16 cellular contexts compared by ENCODE assay signal in the genomic region with DNA sequence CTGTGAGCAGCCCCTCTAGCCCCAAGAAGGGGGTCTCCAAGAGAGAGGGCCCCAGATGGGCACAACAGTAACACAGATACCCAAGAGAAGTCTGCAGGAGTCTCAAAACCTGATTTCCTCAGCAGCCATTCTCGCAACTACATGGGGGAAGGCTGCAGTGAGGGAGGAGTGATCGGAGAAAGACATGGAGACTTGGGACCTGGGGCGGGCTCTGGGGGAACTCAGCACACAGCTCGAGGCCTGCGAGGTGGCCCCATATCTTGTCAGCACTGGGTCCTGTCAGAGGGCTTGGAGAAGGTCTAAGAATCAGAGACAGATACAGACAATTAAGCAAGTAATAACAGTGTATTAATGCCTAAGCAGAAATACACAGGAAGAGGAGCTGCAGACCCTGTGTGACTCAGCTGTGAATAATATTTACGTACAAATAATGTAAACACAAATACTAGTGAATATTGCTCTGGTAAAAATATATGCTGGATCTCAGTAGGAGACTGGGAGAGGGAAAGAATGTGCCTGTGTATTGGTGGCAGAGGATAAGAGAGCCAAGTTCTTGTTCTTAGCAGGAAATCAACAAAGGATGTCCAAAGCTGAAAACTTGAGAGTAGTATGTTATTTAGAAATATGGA.
DNase-seq lines count a peak whose midpoint lies in the region; ATAC-seq and FAIRE-seq lines count a peak whose summit lies in the region.
"Had no signal": no experiment of that assay in that cellular context is flagged by ENCODE, and none has a peak within 500 bp of the region (broad histone marks: within the 10 kb centered on the region; RNA-seq: fewer than 3 reads in every experiment).

No MANE protein-coding gene starts in this region.

- intact Hi-C loops in dendritic cell treated with granulocyte-macrophage colony-stimulating factor and Interleukin-4, amounts not matched to agents 40 ng/mL and 50 ng/mL, for 4 days (cut with micrococcal nuclease) = no loop called here

- no peak overlapping the region for H2AK5ac ChIP-seq in trophoblast cell (ENCODE audit: low read length)

- H3K9ac ChIP-seq in BLaER1 treated with 17β-estradiol and CSF1 and Interleukin-3, amounts not matched to agents 10 nM and 100 nM = peak overlapping the region in 7 of 11 experiments; percentile 15 to 69 (median 27); a peak in 8 of 22 replicates
- no peak overlapping the region for H3K9ac ChIP-seq in trophoblast cell (ENCODE audit: low read length)

- H3K4ac ChIP-seq in trophoblast cell (ENCODE audit: low read depth, low read length) = no peak overlapping the region

- H2BK120ac ChIP-seq in trophoblast cell (ENCODE audit: insufficient read depth, low read length, poor library complexity) = no peak overlapping the region

- H3K9me3 ChIP-seq in BLaER1 treated with 17β-estradiol and CSF1 and Interleukin-3, amounts not matched to agents 10 nM and 100 nM (replicated peaks in 1 of 11) = no peaks in the 10 kb centered on the region
- no peaks in the 10 kb centered on the region for H3K9me3 ChIP-seq in trophoblast cell (ENCODE audit: insufficient read depth, low read depth, low read length)
- H3K9me3 ChIP-seq: uterus had no signal

- H4K20me1 ChIP-seq in BLaER1 treated with 17β-estradiol and CSF1 and Interleukin-3, amounts not matched to agents 10 nM and 100 nM = peaks cover 25 to 84% (median 42%) of the 10 kb centered on the region in 11 experiments; a peak in 20 of 22 replicates

- H3K4me3 Mint-ChIP-seq in dendritic cell treated with granulocyte-macrophage colony-stimulating factor and Interleukin-4, amounts not matched to agents 40 ng/mL and 50 ng/mL, for 4 days = no peak overlapping the region
- H3K4me3 Mint-ChIP-seq in naive B cell = peak overlapping the region in 1 of 8 donors; percentile 30
- H3K4me3 Mint-ChIP-seq: activated naive CD8-positive, alpha-beta T cell had no signal

- FAIRE-seq in frontal cortex (lab: Jason Lieb, UNC) = no peak
- FAIRE-seq: islet of Langerhans, TTC549 had no signal

- H3K4me2 ChIP-seq in BLaER1 treated with 17β-estradiol and CSF1 and Interleukin-3, amounts not matched to agents 10 nM and 100 nM = peak overlapping the region; percentile 14 to 89 (median 77); a peak in 20 of 22 replicates
- H3K4me2 ChIP-seq in trophoblast cell (ENCODE audit: low read length) = no peak overlapping the region

- H3K4me3 ChIP-seq in BLaER1 treated with 17β-estradiol and CSF1 and Interleukin-3, amounts not matched to agents 10 nM and 100 nM = no peak overlapping the region
- H3K4me3 ChIP-seq in trophoblast cell (ENCODE audit: low read depth, low read length) = no peak overlapping the region
- H3K4me3 ChIP-seq: uterus had no signal

- no peak overlapping the region for H4K91ac ChIP-seq in trophoblast cell (ENCODE audit: low read depth, low read length)

- H3K9me3 Mint-ChIP-seq in dendritic cell treated with granulocyte-macrophage colony-stimulating factor and Interleukin-4, amounts not matched to agents 40 ng/mL and 50 ng/mL, for 4 days = no peaks in the 10 kb centered on the region
- H3K9me3 Mint-ChIP-seq in naive B cell = peaks cover 0 to 8% (median 0%) of the 10 kb centered on the region in 7 donors

- H3K27me3 ChIP-seq in BLaER1 treated with 17β-estradiol and CSF1 and Interleukin-3, amounts not matched to agents 10 nM and 100 nM = no peaks in the 10 kb centered on the region
- no peaks in the 10 kb centered on the region for H3K27me3 ChIP-seq in trophoblast cell (ENCODE audit: insufficient read depth, low read length)
- H3K27me3 ChIP-seq: uterus had no signal

- no peak for ATAC-seq in naive B cell (ENCODE audit: low read depth in 2 of 2)

- H3K27ac Mint-ChIP-seq in dendritic cell treated with granulocyte-macrophage colony-stimulating factor and Interleukin-4, amounts not matched to agents 40 ng/mL and 50 ng/mL, for 4 days = peak overlapping the region; percentile 38
- peak overlapping the region in 4 of 6 donors; percentile 32 to 75 (median 44) for H3K27ac Mint-ChIP-seq in naive B cell
- H3K27ac Mint-ChIP-seq: activated naive CD8-positive, alpha-beta T cell had no signal

- H3K36me3 ChIP-seq in BLaER1 treated with 17β-estradiol and CSF1 and Interleukin-3, amounts not matched to agents 10 nM and 100 nM = peaks cover 7 to 83% (median 36%) of the 10 kb centered on the region in 11 experiments; a peak in 20 of 22 replicates
- H3K36me3 ChIP-seq in trophoblast cell (ENCODE audit: control insufficient read depth in 1 of 2, insufficient read depth in 2 of 2, low read length in 2 of 2) = peaks cover 22 to 27% of the 10 kb centered on the region in 2 experiments
- H3K36me3 ChIP-seq: uterus had no signal

- H4K8ac ChIP-seq in trophoblast cell (ENCODE audit: low read depth, low read length) = no peak overlapping the region

- H3K27me3 Mint-ChIP-seq in dendritic cell treated with granulocyte-macrophage colony-stimulating factor and Interleukin-4, amounts not matched to agents 40 ng/mL and 50 ng/mL, for 4 days = no peaks in the 10 kb centered on the region
- no peaks in the 10 kb centered on the region for H3K27me3 Mint-ChIP-seq in naive B cell
- H3K27me3 Mint-ChIP-seq: activated naive CD8-positive, alpha-beta T cell had no signal

- no peaks in the 10 kb centered on the region for H3K79me1 ChIP-seq in trophoblast cell (ENCODE audit: low read length)

- peaks cover 85% of the 10 kb centered on the region for H3K36me3 Mint-ChIP-seq in dendritic cell treated with granulocyte-macrophage colony-stimulating factor and Interleukin-4, amounts not matched to agents 40 ng/mL and 50 ng/mL, for 4 days (ENCODE audit: low read depth)
- peaks cover 18 to 21% of the 10 kb centered on the region in 2 donors for H3K36me3 Mint-ChIP-seq in naive B cell

- H4K12ac ChIP-seq in trophoblast cell (ENCODE audit: low read depth, low read length) = no peak overlapping the region

- no peak overlapping the region for H3K18ac ChIP-seq in trophoblast cell (ENCODE audit: low read length)

- no peaks in the 10 kb centered on the region for H3K79me2 ChIP-seq in trophoblast cell (ENCODE audit: control insufficient read depth, insufficient read depth, low read length, poor library complexity)

- H2BK12ac ChIP-seq in trophoblast cell (ENCODE audit: low read length) = no peak overlapping the region

- DNase-seq in HCEC 1CT = peak; percentile 42
- no peak for DNase-seq in naive B cell
- no peak for DNase-seq in stimulated activated CD4-positive, alpha-beta T cell treated with anti-CD3 and anti-CD28 coated beads, Interleukin-2, amount 100 ng/mL, for 48 hours
- no peak for DNase-seq in trophoblast cell
- DNase-seq in foreskin melanocyte = no peak
- no peak for DNase-seq in frontal cortex (ENCODE audit: low spot score in 2 of 2)
- DNase-seq: activated CD8-positive, alpha-beta memory T cell treated with anti-CD3 and anti-CD28 coated beads for 24 hours; cortex of kidney; NCI-H1048; stimulated activated CD4-positive, alpha-beta T cell treated with anti-CD3 and anti-CD28 coated beads, Interleukin-4, amount 100 ng/mL, for 24 hours; uterus had no signal

- WGBS in trophoblast cell (ENCODE audit: extremely low coverage, insufficient coverage, insufficient read length) = no CpG with 5 or more reads among the region's 6 CpGs

- H2BK5ac ChIP-seq in trophoblast cell (ENCODE audit: low read depth, low read length, poor library complexity) = no peak overlapping the region

- peak overlapping the region in 10 of 11 experiments; percentile 55 to 78 (median 72); a peak in 21 of 22 replicates for H3K27ac ChIP-seq in BLaER1 treated with 17β-estradiol and CSF1 and Interleukin-3, amounts not matched to agents 10 nM and 100 nM
- no peak overlapping the region for H3K27ac ChIP-seq in trophoblast cell (ENCODE audit: low read depth, low read length)
- H3K27ac ChIP-seq: uterus had no signal

- no peak overlapping the region for H2AFZ ChIP-seq in trophoblast cell (ENCODE audit: insufficient read depth, low read length, poor library complexity)

- H3K14ac ChIP-seq in trophoblast cell (ENCODE audit: low read length) = no peak overlapping the region

- H3K4me1 ChIP-seq in BLaER1 treated with 17β-estradiol and CSF1 and Interleukin-3, amounts not matched to agents 10 nM and 100 nM = peaks cover 39 to 59% (median 50%) of the 10 kb centered on the region in 10 experiments
- H3K4me1 ChIP-seq in trophoblast cell (ENCODE audit: control insufficient read depth in 1 of 2, insufficient read depth in 2 of 2, low read length in 2 of 2) = no peaks in the 10 kb centered on the region
- H3K4me1 ChIP-seq: uterus had no signal

- H3K23ac ChIP-seq in trophoblast cell (ENCODE audit: low read length) = no peak overlapping the region

- peaks cover 47% of the 10 kb centered on the region for H3K4me1 Mint-ChIP-seq in dendritic cell treated with granulocyte-macrophage colony-stimulating factor and Interleukin-4, amounts not matched to agents 40 ng/mL and 50 ng/mL, for 4 days (ENCODE audit: low read depth)
- peaks cover 10 to 17% (median 12%) of the 10 kb centered on the region in 3 donors for H3K4me1 Mint-ChIP-seq in naive B cell
